ENCODE assay signal across 25 cellular contexts in the genomic region with DNA sequence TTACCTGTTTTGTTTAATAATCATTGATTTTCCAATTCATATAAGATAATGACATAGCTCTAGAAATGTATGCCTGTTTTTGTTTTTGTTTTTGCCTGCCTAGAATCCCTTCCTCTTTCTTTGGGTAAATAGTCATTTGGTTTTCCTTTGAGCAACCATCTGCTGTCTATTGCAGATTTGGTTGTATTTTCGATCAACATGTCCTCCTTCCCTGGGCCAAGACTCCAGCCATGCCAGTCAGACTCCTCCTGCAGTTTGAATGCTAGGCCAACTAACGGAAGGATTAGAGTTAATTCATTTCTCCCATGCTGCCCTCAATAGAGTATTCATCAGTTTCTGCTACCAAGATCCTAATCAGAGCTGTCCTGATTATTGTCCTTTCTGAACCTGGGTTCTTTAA.
"Had no signal": no experiment of that assay in that cellular context is flagged by ENCODE, and none has a peak within 500 bp of the region (broad histone marks: within the 10 kb centered on the region; RNA-seq: fewer than 3 reads in every experiment).

No MANE protein-coding gene starts in this region.

- H3K4me1 ChIP-seq: colonic mucosa, esophagus squamous epithelium, left lung, lower lobe of right lung had no signal

- H3K27me3 ChIP-seq: colonic mucosa, esophagus squamous epithelium, gastrocnemius medialis, heart right ventricle, left lung had no signal

- DNase-seq: colonic mucosa; cortex of kidney; effector CD8-positive, alpha-beta T cell; effector memory CD8-positive, alpha-beta T cell; endodermal cell; erythroblast; esophagus squamous epithelium; foreskin fibroblast; foreskin melanocyte; gastrocnemius medialis; glutamatergic neuron; head of caudate nucleus; heart right ventricle; hippocampal formation; left cardiac atrium; left lung; left ventricle myocardium superior; lower lobe of right lung; mesenchymal stem cell; mucosa of descending colon; naive B cell had no signal

- FAIRE-seq: endometrium, islet of Langerhans, keratinocyte had no signal

- H3K4me3 ChIP-seq: colonic mucosa, esophagus squamous epithelium, gastrocnemius medialis, heart right ventricle, left lung, lower lobe of right lung, mucosa of descending colon had no signal

- H3K9me3 ChIP-seq: colonic mucosa, esophagus squamous epithelium, gastrocnemius medialis, left lung, lower lobe of right lung, mucosa of descending colon had no signal

- H3K27ac ChIP-seq: colonic mucosa, epithelial cell of prostate, esophagus squamous epithelium, gastrocnemius medialis, heart right ventricle, left lung, lower lobe of right lung had no signal

- H3K36me3 ChIP-seq: colonic mucosa, esophagus squamous epithelium, gastrocnemius medialis, heart right ventricle, left lung, lower lobe of right lung had no signal
